In the genomic region with DNA sequence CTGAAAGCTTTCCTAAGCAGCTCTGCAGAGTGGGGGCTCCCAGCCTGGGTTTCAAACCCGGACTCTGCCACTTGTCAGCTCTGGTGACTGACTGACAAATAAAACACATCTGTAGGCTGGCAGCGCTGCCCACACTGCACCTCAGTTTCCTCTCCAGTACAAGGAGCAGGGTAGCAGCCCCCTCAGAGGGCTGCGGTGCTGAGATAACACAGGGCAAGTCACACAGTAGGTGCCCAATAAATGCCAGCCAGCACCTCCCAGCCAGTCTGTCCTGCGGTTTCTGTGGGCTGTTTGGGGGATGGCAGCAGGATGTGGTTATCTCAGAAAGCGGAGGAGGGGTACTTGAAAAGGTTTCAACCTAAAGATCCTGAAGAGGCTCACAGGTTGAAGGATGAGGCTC, we compare ENCODE assay signal across 9 cellular contexts. TPM values are rescaled to one million over a fixed set of nuclear protein-coding genes. Genes with fewer than 3 reads are reported as not detected.
DNase-seq lines count a peak whose midpoint lies in the region; ATAC-seq, FAIRE-seq and TF ChIP-seq lines count a peak whose summit lies in the region.
"Had no signal": no experiment of that assay in that cellular context is flagged by ENCODE, and none has a peak within 500 bp of the region (broad histone marks: within the 10 kb centered on the region; RNA-seq: fewer than 3 reads in every experiment).

No MANE protein-coding gene starts in this region.

- ATAC-seq in GM19035 (IDR thresholded peaks at IDR 0.05; ENCODE audit: unreplicated experiment) (no peak), GM19463 (IDR thresholded peaks at IDR 0.05; ENCODE audit: unreplicated experiment) (no peak)

- peak; percentile 93 for FAIRE-seq in GM12891 (lab: Jason Lieb, UNC)

- DNase-seq in GM12891 (ENCODE audit: insufficient read length, low spot score) (no peak), NCI-H128 (lab: John Stamatoyannopoulos, UW; ENCODE audit: unreplicated experiment) (no peak), NCI-H2171 (lab: John Stamatoyannopoulos, UW) (no peak)
- DNase-seq in T-helper 2 cell treated with Interferon-gamma antibody and Interleukin-4, amounts not matched to agents 5 μg/mL and 100 μg/mL, for 36 hours (ENCODE audit: low spot score): peak; percentile 60
- peak; percentile 76 for DNase-seq in activated naive CD4-positive, alpha-beta T cell treated with anti-CD3 and anti-CD28 coated beads for 36 hours
- peak; percentile 38 for DNase-seq in stimulated activated CD4-positive, alpha-beta T cell treated with anti-CD3 and anti-CD28 coated beads, Interleukin-1b, Interleukin-23, amount 100 ng/mL, for 48 hours
- DNase-seq: lower lobe of right lung had no signal

- peak overlapping the region; percentile 34 for H3K27ac Mint-ChIP-seq in T-helper 2 cell treated with Interferon-gamma antibody and Interleukin-4, amounts not matched to agents 5 μg/mL and 100 μg/mL, for 36 hours
- no peak overlapping the region for H3K27ac Mint-ChIP-seq in activated naive CD4-positive, alpha-beta T cell treated with anti-CD3 and anti-CD28 coated beads for 36 hours

- CTCF ChIA-PET in activated naive CD4-positive, alpha-beta T cell treated with anti-CD3 and anti-CD28 coated beads for 36 hours (lab: Charles Lee): no interaction called here

- TF ChIP-seq POLR2A in GM12891 (IDR thresholded peaks at IDR 0.05; ENCODE audit: low read depth, low read length): no peak

- H3K9me3 Mint-ChIP-seq in T-helper 2 cell treated with Interferon-gamma antibody and Interleukin-4, amounts not matched to agents 5 μg/mL and 100 μg/mL, for 36 hours: no peaks in the 10 kb centered on the region
- H3K9me3 Mint-ChIP-seq in activated naive CD4-positive, alpha-beta T cell treated with anti-CD3 and anti-CD28 coated beads for 36 hours: no peaks in the 10 kb centered on the region

- intact Hi-C loops in activated naive CD4-positive, alpha-beta T cell treated with anti-CD3 and anti-CD28 coated beads for 36 hours (cut with micrococcal nuclease): loop anchor here (5.0 kb wide), 1 partner anchor 132 kb away; no protein-coding TSS in a partner anchor

- H3K36me3 Mint-ChIP-seq in T-helper 2 cell treated with Interferon-gamma antibody and Interleukin-4, amounts not matched to agents 5 μg/mL and 100 μg/mL, for 36 hours (ENCODE audit: low read depth): no peaks in the 10 kb centered on the region
- H3K36me3 Mint-ChIP-seq in activated naive CD4-positive, alpha-beta T cell treated with anti-CD3 and anti-CD28 coated beads for 36 hours (ENCODE audit: low read depth): no peaks in the 10 kb centered on the region

- H3K4me1 Mint-ChIP-seq in T-helper 2 cell treated with Interferon-gamma antibody and Interleukin-4, amounts not matched to agents 5 μg/mL and 100 μg/mL, for 36 hours (ENCODE audit: low read depth): peaks cover 11% of the 10 kb centered on the region
- peaks cover 29% of the 10 kb centered on the region for H3K4me1 Mint-ChIP-seq in activated naive CD4-positive, alpha-beta T cell treated with anti-CD3 and anti-CD28 coated beads for 36 hours (ENCODE audit: low read depth)

- peak overlapping the region; percentile 62 for H3K4me3 Mint-ChIP-seq in T-helper 2 cell treated with Interferon-gamma antibody and Interleukin-4, amounts not matched to agents 5 μg/mL and 100 μg/mL, for 36 hours
- no peak overlapping the region for H3K4me3 Mint-ChIP-seq in activated naive CD4-positive, alpha-beta T cell treated with anti-CD3 and anti-CD28 coated beads for 36 hours

- H3K27me3 Mint-ChIP-seq in T-helper 2 cell treated with Interferon-gamma antibody and Interleukin-4, amounts not matched to agents 5 μg/mL and 100 μg/mL, for 36 hours (ENCODE audit: low read depth): peaks cover 67% of the 10 kb centered on the region
- peaks cover 39% of the 10 kb centered on the region for H3K27me3 Mint-ChIP-seq in activated naive CD4-positive, alpha-beta T cell treated with anti-CD3 and anti-CD28 coated beads for 36 hours (ENCODE audit: low read depth)

TF ChIP-seq in GM12891, 5 proteins besides CTCF, POLR2A, EP300 and RAD21:
- TF ChIP-seq POU2F2 (IDR thresholded peaks at IDR 0.05; ENCODE audit: low read depth, low read length): no peak
- TF ChIP-seq PAX5 (IDR thresholded peaks at IDR 0.05; ENCODE audit: insufficient read depth, low read length, severe bottlenecking): no peak
- TF ChIP-seq POLR2AphosphoS5 (IDR thresholded peaks at IDR 0.05; ENCODE audit: low read depth, low read length): no peak
- TF ChIP-seq SPI1 (IDR thresholded peaks at IDR 0.05; ENCODE audit: low read depth, low read length): no peak
- no peak for TF ChIP-seq TAF1 (IDR thresholded peaks at IDR 0.05; ENCODE audit: low read depth, low read length)

RNA-seq across cellular contexts. Expression of gene SYT12, which starts 1.5 kb away (rescaled TPM):
- polyA plus RNA-seq in GM12891 (2012; ENCODE audit: low read depth, missing spikeins): 0.46 TPM
- not detected for total RNA-seq in activated naive CD4-positive, alpha-beta T cell treated with anti-CD3 and anti-CD28 coated beads for 36 hours
- total RNA-seq: lower lobe of right lung had no signal

RNA-seq across cellular contexts. Expression of gene RHOD, which starts 32.2 kb away (rescaled TPM):
- 0.18 TPM for polyA plus RNA-seq in GM12891 (2012; ENCODE audit: low read depth, missing spikeins)
- under 1 TPM; 0.64 to 0.98 TPM for total RNA-seq in activated naive CD4-positive, alpha-beta T cell treated with anti-CD3 and anti-CD28 coated beads for 36 hours

RNA-seq across cellular contexts. Expression of gene C11orf86, which starts 49.3 kb away (rescaled TPM):
- not detected for polyA plus RNA-seq in GM12891 (2012; ENCODE audit: low read depth, missing spikeins)
- total RNA-seq in activated naive CD4-positive, alpha-beta T cell treated with anti-CD3 and anti-CD28 coated beads for 36 hours: not detected
- total RNA-seq: lower lobe of right lung had no signal

Comparison
In these comparisons a context has a peak if more than half of its experiments do, and no peak if none do; other contexts are left out.
1. DNase-seq: peak in T-helper 2 cell treated with Interferon-gamma antibody and Interleukin-4, amounts not matched to agents 5 μg/mL and 100 μg/mL, for 36 hours (single experiment), activated naive CD4-positive, alpha-beta T cell treated with anti-CD3 and anti-CD28 coated beads for 36 hours (single experiment) and stimulated activated CD4-positive, alpha-beta T cell treated with anti-CD3 and anti-CD28 coated beads, Interleukin-1b, Interleukin-23, amount 100 ng/mL, for 48 hours (single experiment); none in GM12891 (single experiment), NCI-H128 (single experiment) and NCI-H2171 (single experiment).